Comparison of ENCODE assay signal across 8 cellular contexts in the genomic region with DNA sequence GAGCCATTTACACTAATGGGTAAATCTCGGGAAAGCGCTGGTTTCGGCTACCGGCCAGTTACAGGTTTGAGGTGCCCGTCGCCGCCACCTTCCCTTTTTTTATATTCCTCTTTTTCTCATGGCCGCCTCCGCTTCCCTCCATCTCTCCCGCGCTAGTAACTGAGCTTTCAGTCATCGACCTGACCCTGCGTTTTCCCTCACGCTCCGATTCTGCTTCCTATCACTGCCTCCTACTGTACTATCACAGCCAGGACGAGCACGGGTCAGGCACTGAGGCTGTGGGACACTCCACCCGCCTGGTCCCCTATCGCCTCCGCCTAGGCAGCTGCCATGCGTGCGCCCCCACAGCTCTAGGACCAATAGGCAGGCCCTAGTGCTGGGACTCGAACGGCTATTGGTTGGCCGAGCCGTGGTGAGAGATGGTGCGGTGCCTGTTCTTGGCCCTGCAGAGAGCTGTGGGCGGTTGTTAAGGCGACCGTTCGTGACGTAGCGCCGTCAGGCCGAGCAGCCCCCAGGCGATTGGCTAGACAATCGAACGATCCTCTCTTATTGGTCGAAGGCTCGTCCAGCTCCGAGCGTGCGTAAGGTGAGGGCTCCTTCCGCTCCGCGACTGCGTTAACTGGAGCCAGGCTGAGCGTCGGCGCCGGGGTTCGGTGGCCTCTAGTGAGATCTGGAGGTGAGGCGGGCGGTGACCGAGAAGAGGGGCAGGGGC. TPM values are rescaled to one million over a fixed set of nuclear protein-coding genes. Genes with fewer than 3 reads are reported as not detected.
DNase-seq lines count a peak whose midpoint lies in the region; ATAC-seq, FAIRE-seq and TF ChIP-seq lines count a peak whose summit lies in the region.

A gene (plus strand): TSS at position 596 of the 712 bp plus-strand sequence. CDS start 5,386 bp downstream, outside the sequence.

- peaks cover 3% of the 10 kb centered on the region for H3F3A ChIP-seq in smooth muscle cell (ENCODE audit: low read depth)

- H3K27ac ChIP-seq in AG04450 (ENCODE audit: low read depth, low read length) (peak within 1 kb of the TSS; percentile 84), WERI-Rb-1 (peak within 1 kb of the TSS; percentile 92), smooth muscle cell (ENCODE audit: low read depth) (peak within 1 kb of the TSS; percentile 96)

- POLR2A ChIA-PET in AG04450 (lab: Yijun Ruan, JAX) = interaction anchor here (0.7 to 1.7 kb wide), 9 partner anchors 13 to 570 kb away, joined by 3 to 9 read pairs (median 4); a partner anchor contains a TSS

- H3K9me3 ChIP-seq in AG04450 (ENCODE audit: control insufficient read depth, insufficient read depth, low read length) (no peaks in the 10 kb centered on the region; the same call in 1 of the 2 replicates), WERI-Rb-1 (ENCODE audit: severe bottlenecking) (no peaks in the 10 kb centered on the region), smooth muscle cell (replicated peaks; ENCODE audit: low read depth) (no peaks in the 10 kb centered on the region)

- peaks cover 46% of the 10 kb centered on the region for H3K79me2 ChIP-seq in smooth muscle cell (ENCODE audit: low read depth)

- WGBS in smooth muscle cell (ENCODE audit: low lambda C conversion rate) = 2% methylated on average over 54 of the region's 55 CpGs

- CTCF ChIA-PET in AG04450 (lab: Charles Lee) = interaction anchor here (0.7 to 1.8 kb wide), 7 partner anchors 12 to 288 kb away, joined by 3 to 11 read pairs (median 3); a partner anchor contains a TSS

- peak within 1 kb of the TSS; percentile 91 for H3K4me3 ChIP-seq in AG04450 (ENCODE audit: low read depth, low read length)
- peak within 1 kb of the TSS; percentile 94 for H3K4me3 ChIP-seq in WERI-Rb-1 (ENCODE audit: low read depth, low read length)
- H3K4me3 ChIP-seq in bronchial epithelial cell (ENCODE audit: low read depth, low read length) = peak within 1 kb of the TSS; percentile 93
- peak within 1 kb of the TSS; percentile 93 for H3K4me3 ChIP-seq in smooth muscle cell

- peak; percentile 99 for ATAC-seq in GM18870 (IDR thresholded peaks at IDR 0.05; ENCODE audit: unreplicated experiment)
- ATAC-seq in HG03135 (IDR thresholded peaks at IDR 0.05; ENCODE audit: unreplicated experiment) = peak; percentile 98

- H4K20me1 ChIP-seq in smooth muscle cell (ENCODE audit: low read depth) = peaks cover 44% of the 10 kb centered on the region

- H3K9ac ChIP-seq in smooth muscle cell (ENCODE audit: low read depth) = peak within 1 kb of the TSS; percentile 97

- TF ChIP-seq CTCF in AG04450 (IDR thresholded peaks at IDR 0.05; ENCODE audit: low read depth, low read length) = no peak
- TF ChIP-seq CTCF in WERI-Rb-1 (IDR thresholded peaks at IDR 0.05; ENCODE audit: low read depth, low read length) = peak; percentile 63
- TF ChIP-seq CTCF in bronchial epithelial cell (IDR thresholded peaks at IDR 0.05; ENCODE audit: insufficient read depth, low read length, severe bottlenecking) = peak; percentile 28
- peak; percentile 13 for TF ChIP-seq CTCF in smooth muscle cell (IDR thresholded peaks at IDR 0.05; ENCODE audit: borderline replicate concordance, insufficient read depth, poor library complexity, severe bottlenecking)

- H3K4me2 ChIP-seq in smooth muscle cell = peak within 1 kb of the TSS; percentile 92

- H3K4me1 ChIP-seq in smooth muscle cell (ENCODE audit: low read depth) = peaks cover 29% of the 10 kb centered on the region

- DNase-seq in AG04450 (ENCODE audit: low read depth, low spot score) (peak; percentile 98), NCI-H2196 treated with DMSO at 0.1 percent for 48 hours (lab: John Stamatoyannopoulos, UW; ENCODE audit: unreplicated experiment) (peak; percentile 90), WERI-Rb-1 (peak; percentile 99), bronchial epithelial cell (ENCODE audit: low read depth) (peak; percentile 99), iPS-NIHi11 (ENCODE audit: low spot score) (peak; percentile 93), smooth muscle cell (lab: John Stamatoyannopoulos, UW; ENCODE audit: unreplicated experiment) (peak; percentile 88)

- H3K27me3 ChIP-seq in AG04450 (ENCODE audit: control insufficient read depth, insufficient read depth, low read length) (no peaks in the 10 kb centered on the region), WERI-Rb-1 (ENCODE audit: insufficient read depth, low read depth, severe bottlenecking) (no peaks in the 10 kb centered on the region), bronchial epithelial cell (ENCODE audit: control insufficient read depth, insufficient read depth, low read length) (no peaks in the 10 kb centered on the region), smooth muscle cell (ENCODE audit: low read depth) (no peaks in the 10 kb centered on the region)

- H3K36me3 ChIP-seq in WERI-Rb-1 (peaks cover 9% of the 10 kb centered on the region), bronchial epithelial cell (ENCODE audit: control insufficient read depth, insufficient read depth, low read length) (no peaks in the 10 kb centered on the region), smooth muscle cell (ENCODE audit: low read depth) (no peaks in the 10 kb centered on the region)

- peak; percentile 58 for FAIRE-seq in bronchial epithelial cell (lab: Jason Lieb, UNC)

- H2AFZ ChIP-seq in smooth muscle cell (ENCODE audit: low read depth) = peak within 1 kb of the TSS; percentile 72

RNA-seq across cellular contexts. Expression of the gene that starts here (rescaled TPM):
- polyA plus RNA-seq in AG04450 (2011; rRNA removed) = 25.3 and 27.7 TPM in 2 replicates
- polyA minus RNA-seq in AG04450 (2011; rRNA and poly(A)+ RNA removed) = 44.0 and 61.1 TPM in 2 replicates
- 83.7 and 124 TPM in 2 replicates for total RNA-seq in bronchial epithelial cell
- 160 and 185 TPM in 2 replicates for total RNA-seq in smooth muscle cell
- 43.6 and 72.3 TPM in 2 replicates for polyA plus RNA-seq in smooth muscle cell

Comparison
In these comparisons a context has a peak if more than half of its experiments do, and no peak if none do; other contexts are left out.
1. Peak in every context shown above with its lines: DNase-seq, ATAC-seq, H3K4me3 ChIP-seq and H3K27ac ChIP-seq.